In genomic region chr15:75361361-75361988, GRCh38 we compare ENCODE assay signal across 17 cellular contexts. TPM values are rescaled to one million over a fixed set of nuclear protein-coding genes. Genes with fewer than 3 reads are reported as not detected.
A peak's percentile ranks its signal among the peaks of the same experiment; 100 is the strongest.
DNase-seq lines count a peak whose midpoint lies in the region; ATAC-seq and TF ChIP-seq lines count a peak whose summit lies in the region.
"Had no signal": no experiment of that assay in that cellular context is flagged by ENCODE, and none has a peak within 500 bp of the region (broad histone marks: within the 10 kb centered on the region; RNA-seq: fewer than 3 reads in every experiment).

No MANE protein-coding gene starts in this region.

- 0 out of 2 replicates have a peak overlapping the region, but pooled peaks have one; percentile 66 for H3K9ac ChIP-seq in BLaER1

- WGBS in adrenal gland, 4 donors, result 40 to 77% (median 67%) methylated on average over 3 to 10 of the region's 10 CpGs

- H3K27me3 Mint-ChIP-seq in neural crest cell (ENCODE audit: low read depth), result no peaks in the 10 kb centered on the region
- H3K27me3 Mint-ChIP-seq: B cell; CD4-positive, alpha-beta memory T cell had no signal

- H3K27me3 ChIP-seq in BLaER1, result no peaks in the 10 kb centered on the region
- H3K27me3 ChIP-seq in adrenal gland, result no peaks in the 10 kb centered on the region

- TF ChIP-seq POLR2A in adrenal gland (IDR thresholded peaks at IDR 0.05), result no peak

- intact Hi-C loops in adrenal gland (cut with DNase I), result no loop called here

- H3K36me3 ChIP-seq in BLaER1 (peaks cover 82% of the 10 kb centered on the region), adrenal gland (replicated peaks in 1 of 2) (peaks cover 0 to 77% of the 10 kb centered on the region in 2 donors)

- H3K27ac Mint-ChIP-seq in neural crest cell (ENCODE audit: unreplicated experiment), result no peak overlapping the region
- H3K27ac Mint-ChIP-seq: B cell, HFFc6 had no signal

- no peaks in the 10 kb centered on the region for H3K9me3 Mint-ChIP-seq in neural crest cell
- H3K9me3 Mint-ChIP-seq: CD4-positive, alpha-beta memory T cell; HFFc6 had no signal

- H3K4me3 Mint-ChIP-seq in neural crest cell, result peak overlapping the region; percentile 19
- H3K4me3 Mint-ChIP-seq: B cell; CD4-positive, alpha-beta memory T cell; HFFc6 had no signal

- no peak for TF ChIP-seq CTCF in adrenal gland (IDR thresholded peaks at IDR 0.05)
- no peak for TF ChIP-seq CTCF in neural crest cell (conservative IDR thresholded peaks at IDR 0.05)

- peak; percentile 54 for DNase-seq in activated CD8-positive, alpha-beta memory T cell treated with anti-CD3 and anti-CD28 coated beads for 24 hours
- no peak for DNase-seq in activated CD8-positive, alpha-beta memory T cell treated with anti-CD3 and anti-CD28 coated beads, Interleukin-2, amount 50 U/mL, for 48 hours
- DNase-seq in adrenal gland, result peak in 2 of 7 donors; percentile 31 to 57
- no peak for DNase-seq in neural crest cell (ENCODE audit: low read depth, low spot score)
- DNase-seq in NCI-H146 (lab: John Stamatoyannopoulos, UW), result no peak
- DNase-seq: ACHN; CD4-positive, alpha-beta memory T cell; COR-L47; DND-41; GDM1; GOT3; HFFc6 had no signal

- H3K36me3 Mint-ChIP-seq in neural crest cell (ENCODE audit: low read depth), result no peaks in the 10 kb centered on the region

- H3K4me1 ChIP-seq in BLaER1, result peaks cover 30% of the 10 kb centered on the region
- H3K4me1 ChIP-seq in adrenal gland (replicated peaks in 1 of 2), result peaks cover 22 to 34% of the 10 kb centered on the region in 2 donors
- H3K4me1 ChIP-seq: HAP-1 had no signal

- H4K20me1 ChIP-seq in BLaER1, result peaks cover 7% of the 10 kb centered on the region

- H3K4me2 ChIP-seq in BLaER1, result no peak overlapping the region

- H3K27ac ChIP-seq in BLaER1, result no peak overlapping the region
- peak overlapping the region; percentile 28 to 85 (median 69) for H3K27ac ChIP-seq in adrenal gland
- H3K27ac ChIP-seq: C4-2B had no signal

- H3K4me3 ChIP-seq in BLaER1 (no peak overlapping the region), adrenal gland (no peak overlapping the region)
- H3K4me3 ChIP-seq: HAP-1 had no signal

- H3K9me3 ChIP-seq in BLaER1 (no peaks in the 10 kb centered on the region), adrenal gland (replicated peaks in 1 of 3) (no peaks in the 10 kb centered on the region)
- H3K9me3 ChIP-seq: HAP-1 had no signal

- ATAC-seq in HG03025 (IDR thresholded peaks at IDR 0.05; ENCODE audit: low FRiP score, unreplicated experiment), result no peak

- H3K4me1 Mint-ChIP-seq in neural crest cell, result no peaks in the 10 kb centered on the region
- H3K4me1 Mint-ChIP-seq: B cell had no signal

RNA-seq across cellular contexts. Expression of gene MAN2C1, which starts 6.9 kb away (rescaled TPM):
- total RNA-seq in adrenal gland, result 100 to 1,000 TPM; 118 to 353 (median 251) TPM
- polyA plus RNA-seq in adrenal gland, result 1,000 to 10,000 TPM in 1 of 3 donors, 100 to 1,000 TPM in 1, 10 to 100 TPM in 1; 46.8 to 1,091 (median 874) TPM
- total RNA-seq in neural crest cell, result 209 and 222 TPM in 2 replicates

RNA-seq across cellular contexts. Expression of gene NEIL1, which starts 14.6 kb away (rescaled TPM):
- 100 to 1,000 TPM in 2 of 8 donors, 10 to 100 TPM in 6; 16.7 to 123 (median 61.2) TPM for total RNA-seq in adrenal gland
- 100 to 1,000 TPM in 2 of 3 donors, 1 to 10 TPM in 1; 6.3 to 208 (median 142) TPM for polyA plus RNA-seq in adrenal gland
- total RNA-seq in neural crest cell, result 18.4 and 20.4 TPM in 2 replicates

RNA-seq across cellular contexts. Expression of gene COMMD4, which starts 25.6 kb away (rescaled TPM):
- 100 to 1,000 TPM in 5 of 8 donors, 10 to 100 TPM in 3; 91.1 to 153 (median 124) TPM for total RNA-seq in adrenal gland
- 100 to 1,000 TPM in 2 of 3 donors, 10 to 100 TPM in 1; 35.9 to 254 (median 210) TPM for polyA plus RNA-seq in adrenal gland
- 156 and 161 TPM in 2 replicates for total RNA-seq in neural crest cell
